In genomic region chr17:846901-847777, GRCh38 we compare ENCODE assay signal across 1 cellular context.
TF ChIP-seq lines count a peak whose summit lies in the region.

No MANE protein-coding gene starts in this region.

TF ChIP-seq in WTC11, 78 proteins besides CTCF, POLR2A, EP300 and RAD21 (continued from another document):
- TF ChIP-seq NR2C2 (CRISPR knock-in tag; IDR thresholded peaks at IDR 0.05) (no peak), ZBTB21 (CRISPR knock-in tag; IDR thresholded peaks at IDR 0.05; ENCODE audit: borderline replicate concordance) (no peak), MYBL2 (CRISPR knock-in tag; IDR thresholded peaks at IDR 0.05) (no peak)
- TF ChIP-seq, protein P1, sequence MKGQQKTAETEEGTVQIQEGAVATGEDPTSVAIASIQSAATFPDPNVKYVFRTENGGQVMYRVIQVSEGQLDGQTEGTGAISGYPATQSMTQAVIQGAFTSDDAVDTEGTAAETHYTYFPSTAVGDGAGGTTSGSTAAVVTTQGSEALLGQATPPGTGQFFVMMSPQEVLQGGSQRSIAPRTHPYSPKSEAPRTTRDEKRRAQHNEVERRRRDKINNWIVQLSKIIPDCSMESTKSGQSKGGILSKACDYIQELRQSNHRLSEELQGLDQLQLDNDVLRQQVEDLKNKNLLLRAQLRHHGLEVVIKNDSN (CRISPR knock-in tag; IDR thresholded peaks at IDR 0.05): no peak
- TF ChIP-seq, protein P2, sequence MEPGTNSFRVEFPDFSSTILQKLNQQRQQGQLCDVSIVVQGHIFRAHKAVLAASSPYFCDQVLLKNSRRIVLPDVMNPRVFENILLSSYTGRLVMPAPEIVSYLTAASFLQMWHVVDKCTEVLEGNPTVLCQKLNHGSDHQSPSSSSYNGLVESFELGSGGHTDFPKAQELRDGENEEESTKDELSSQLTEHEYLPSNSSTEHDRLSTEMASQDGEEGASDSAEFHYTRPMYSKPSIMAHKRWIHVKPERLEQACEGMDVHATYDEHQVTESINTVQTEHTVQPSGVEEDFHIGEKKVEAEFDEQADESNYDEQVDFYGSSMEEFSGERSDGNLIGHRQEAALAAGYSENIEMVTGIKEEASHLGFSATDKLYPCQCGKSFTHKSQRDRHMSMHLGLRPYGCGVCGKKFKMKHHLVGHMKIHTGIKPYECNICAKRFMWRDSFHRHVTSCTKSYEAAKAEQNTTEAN (CRISPR knock-in tag; IDR thresholded peaks at IDR 0.05): no peak
- TF ChIP-seq, protein P3, sequence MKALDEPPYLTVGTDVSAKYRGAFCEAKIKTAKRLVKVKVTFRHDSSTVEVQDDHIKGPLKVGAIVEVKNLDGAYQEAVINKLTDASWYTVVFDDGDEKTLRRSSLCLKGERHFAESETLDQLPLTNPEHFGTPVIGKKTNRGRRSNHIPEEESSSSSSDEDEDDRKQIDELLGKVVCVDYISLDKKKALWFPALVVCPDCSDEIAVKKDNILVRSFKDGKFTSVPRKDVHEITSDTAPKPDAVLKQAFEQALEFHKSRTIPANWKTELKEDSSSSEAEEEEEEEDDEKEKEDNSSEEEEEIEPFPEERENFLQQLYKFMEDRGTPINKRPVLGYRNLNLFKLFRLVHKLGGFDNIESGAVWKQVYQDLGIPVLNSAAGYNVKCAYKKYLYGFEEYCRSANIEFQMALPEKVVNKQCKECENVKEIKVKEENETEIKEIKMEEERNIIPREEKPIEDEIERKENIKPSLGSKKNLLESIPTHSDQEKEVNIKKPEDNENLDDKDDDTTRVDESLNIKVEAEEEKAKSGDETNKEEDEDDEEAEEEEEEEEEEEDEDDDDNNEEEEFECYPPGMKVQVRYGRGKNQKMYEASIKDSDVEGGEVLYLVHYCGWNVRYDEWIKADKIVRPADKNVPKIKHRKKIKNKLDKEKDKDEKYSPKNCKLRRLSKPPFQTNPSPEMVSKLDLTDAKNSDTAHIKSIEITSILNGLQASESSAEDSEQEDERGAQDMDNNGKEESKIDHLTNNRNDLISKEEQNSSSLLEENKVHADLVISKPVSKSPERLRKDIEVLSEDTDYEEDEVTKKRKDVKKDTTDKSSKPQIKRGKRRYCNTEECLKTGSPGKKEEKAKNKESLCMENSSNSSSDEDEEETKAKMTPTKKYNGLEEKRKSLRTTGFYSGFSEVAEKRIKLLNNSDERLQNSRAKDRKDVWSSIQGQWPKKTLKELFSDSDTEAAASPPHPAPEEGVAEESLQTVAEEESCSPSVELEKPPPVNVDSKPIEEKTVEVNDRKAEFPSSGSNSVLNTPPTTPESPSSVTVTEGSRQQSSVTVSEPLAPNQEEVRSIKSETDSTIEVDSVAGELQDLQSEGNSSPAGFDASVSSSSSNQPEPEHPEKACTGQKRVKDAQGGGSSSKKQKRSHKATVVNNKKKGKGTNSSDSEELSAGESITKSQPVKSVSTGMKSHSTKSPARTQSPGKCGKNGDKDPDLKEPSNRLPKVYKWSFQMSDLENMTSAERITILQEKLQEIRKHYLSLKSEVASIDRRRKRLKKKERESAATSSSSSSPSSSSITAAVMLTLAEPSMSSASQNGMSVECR (CRISPR knock-in tag; IDR thresholded peaks at IDR 0.05; ENCODE audit: borderline replicate concordance): no peak
- TF ChIP-seq, protein P4, sequence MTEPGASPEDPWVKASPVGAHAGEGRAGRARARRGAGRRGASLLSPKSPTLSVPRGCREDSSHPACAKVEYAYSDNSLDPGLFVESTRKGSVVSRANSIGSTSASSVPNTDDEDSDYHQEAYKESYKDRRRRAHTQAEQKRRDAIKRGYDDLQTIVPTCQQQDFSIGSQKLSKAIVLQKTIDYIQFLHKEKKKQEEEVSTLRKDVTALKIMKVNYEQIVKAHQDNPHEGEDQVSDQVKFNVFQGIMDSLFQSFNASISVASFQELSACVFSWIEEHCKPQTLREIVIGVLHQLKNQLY (CRISPR knock-in tag; IDR thresholded peaks at IDR 0.05): no peak
